8 cellular contexts compared by ENCODE assay signal in genomic region chr1:205228052-205228451, GRCh38. TPM values are rescaled to one million over a fixed set of nuclear protein-coding genes. Genes with fewer than 3 reads are reported as not detected.
DNase-seq lines count a peak whose midpoint lies in the region; ATAC-seq, FAIRE-seq and TF ChIP-seq lines count a peak whose summit lies in the region.

No MANE protein-coding gene starts in this region.

- H2AFZ ChIP-seq in K562 (ENCODE audit: low read depth, low read length): peak overlapping the region; percentile 75

- WGBS in K562 (ENCODE audit: insufficient coverage, low coverage, missing lambda C conversion rate): 0% methylated on average over 9 of the region's 30 CpGs

- H4K20me1 ChIP-seq in K562 (replicated peaks; ENCODE audit: control insufficient read depth, insufficient read depth, low read length): no peaks in the 10 kb centered on the region; the same call in 1 of the 2 replicates

- peak; percentile 44 for DNase-seq in DMS53 treated with DMSO at 0.1 percent for 48 hours (lab: John Stamatoyannopoulos, UW; ENCODE audit: unreplicated experiment)
- DNase-seq in K562 (ENCODE audit: extremely low read depth in 1 of 4, low spot score in 3 of 4): no peak
- DNase-seq in memory B cell (ENCODE audit: low spot score in 2 of 2): no peak
- DNase-seq in uterus: no peak
- no peak for DNase-seq in NCI-H446 (lab: John Stamatoyannopoulos, UW)

- H3K9me3 ChIP-seq in K562 (replicated peaks; ENCODE audit: control insufficient read depth, insufficient read depth, low read depth, low read length) (no peaks in the 10 kb centered on the region), uterus (no peaks in the 10 kb centered on the region)

- H3K4me1 Mint-ChIP-seq in memory B cell: peaks cover 26% of the 10 kb centered on the region

- no peaks in the 10 kb centered on the region for H3K36me3 Mint-ChIP-seq in memory B cell

- H3K4me3 ChIP-seq in K562 (peak overlapping the region; percentile 38), uterus (peak overlapping the region; percentile 30 to 50)

- H3K27ac ChIP-seq in K562 (ENCODE audit: extremely low read depth, low read depth, low read length) (no peak overlapping the region), uterus (peak overlapping the region; percentile 60 to 75)

- no peak for TF ChIP-seq CTCF in K562 (IDR thresholded peaks at IDR 0.05 in 2 of 3, conservative IDR thresholded peaks at IDR 0.05 in 1 of 3; ENCODE audit: insufficient read depth in 2 of 3, low read depth in 1 of 3, low read length in 3 of 3)
- TF ChIP-seq CTCF in uterus (IDR thresholded peaks at IDR 0.05): no peak

- TF ChIP-seq POLR2A in K562 (conservative IDR thresholded peaks at IDR 0.05): no peak
- peak in 1 of 2 donors; percentile 1 for TF ChIP-seq POLR2A in uterus (IDR thresholded peaks at IDR 0.05)

- H3K9ac ChIP-seq in K562 (ENCODE audit: insufficient read depth in 1 of 2, low read depth in 2 of 2, low read length in 2 of 2): peak overlapping the region in 1 of 2 experiments; percentile 85; a peak in 2 of 4 replicates

- POLR2A ChIA-PET in K562 (lab: Yijun Ruan, JAX): interaction anchor here (0.6 to 3.0 kb wide), 10 partner anchors 9 to 83 kb away, joined by 3 to 19 read pairs (median 3); no protein-coding TSS in a partner anchor

- H3K4me1 ChIP-seq in K562 (replicated peaks in 1 of 2; ENCODE audit: control insufficient read depth in 2 of 2, insufficient read depth in 2 of 2, low read length in 2 of 2) (peaks cover 27 to 29% of the 10 kb centered on the region in 2 experiments), uterus (peaks cover 0 to 5% of the 10 kb centered on the region in 2 donors)

- H3K9me1 ChIP-seq in K562 (ENCODE audit: control insufficient read depth, insufficient read depth, low read length): no peaks in the 10 kb centered on the region

- peak overlapping the region; percentile 96 for H3K4me3 Mint-ChIP-seq in memory B cell

- CTCF ChIA-PET in K562 (lab: Yijun Ruan, JAX; ENCODE audit: low intra/inter-chr PET ratio): interaction anchor here (1.1 kb wide), 1 partner anchor 28 kb away, joined by 3 read pairs; no protein-coding TSS in a partner anchor

- in situ Hi-C loops in K562 (cut with MboI): no loop called here

- intact Hi-C loops in K562 (cut with micrococcal nuclease) (no loop called here), uterus (cut with DNase I; ENCODE audit: low total_unique reads) (no loop called here)

- no peak for TF ChIP-seq RAD21 in K562 (CRISPR knock-in tag; conservative IDR thresholded peaks at IDR 0.05 in 1 of 2, IDR thresholded peaks at IDR 0.05 in 1 of 2)

- TF ChIP-seq EP300 in K562 (IDR thresholded peaks at IDR 0.05; ENCODE audit: low read length): no peak

- no peaks in the 10 kb centered on the region for H3K9me3 Mint-ChIP-seq in memory B cell

- no peaks in the 10 kb centered on the region for H3K79me2 ChIP-seq in K562 (ENCODE audit: control insufficient read depth, insufficient read depth, low read length)

- BruUV-seq in K562 (replicated peaks; lab: Mats Ljungman, UMichigan): no TSS peak

- FAIRE-seq in K562 (lab: Jason Lieb, UNC): no peak

- no peak overlapping the region for H3K27ac Mint-ChIP-seq in memory B cell

- H3K27me3 ChIP-seq in K562 (ENCODE audit: control insufficient read depth in 2 of 2, insufficient read depth in 2 of 2, low read length in 2 of 2): peaks cover 3 to 13% of the 10 kb centered on the region in 2 experiments; a peak in 4 of 5 replicates
- no peaks in the 10 kb centered on the region for H3K27me3 ChIP-seq in uterus

- peaks cover 7% of the 10 kb centered on the region for H3K27me3 Mint-ChIP-seq in memory B cell

- peak; percentile 19 for ATAC-seq in HG03097 (IDR thresholded peaks at IDR 0.05; ENCODE audit: low FRiP score, unreplicated experiment)
- ATAC-seq in K562: peak; percentile 2
- ATAC-seq in memory B cell (ENCODE audit: low read depth): peak; percentile 5
- no peak for ATAC-seq in HG03469 (IDR thresholded peaks at IDR 0.05; ENCODE audit: unreplicated experiment)
- ATAC-seq in GM18861 (IDR thresholded peaks at IDR 0.05; ENCODE audit: unreplicated experiment): no peak

- peak overlapping the region; percentile 76 for H3K4me2 ChIP-seq in K562 (ENCODE audit: insufficient read depth, low read length)

- H3K36me3 ChIP-seq in K562 (ENCODE audit: control insufficient read depth, insufficient read depth, low read length) (no peaks in the 10 kb centered on the region), uterus (no peaks in the 10 kb centered on the region)

TF ChIP-seq in K562, 482 proteins besides CTCF, POLR2A, EP300 and RAD21 (continues in another document):
- no peak for TF ChIP-seq ZNF263 (CRISPR knock-in tag; IDR thresholded peaks at IDR 0.05; ENCODE audit: borderline replicate concordance)
- TF ChIP-seq GABPA (tag; conservative IDR thresholded peaks at IDR 0.05; ENCODE audit: low read depth): peak; percentile 24; the same call in 1 of the 2 replicates
- no peak for TF ChIP-seq ZKSCAN3 (CRISPR knock-in tag; IDR thresholded peaks at IDR 0.05)
- no peak for TF ChIP-seq SNIP1 (IDR thresholded peaks at IDR 0.05; ENCODE audit: low read depth)
- TF ChIP-seq VEZF1 (CRISPR knock-in tag; IDR thresholded peaks at IDR 0.05): peak; percentile 58
- TF ChIP-seq NFE2 (IDR thresholded peaks at IDR 0.05; ENCODE audit: low read depth): no peak
- no peak for TF ChIP-seq TCF3 (CRISPR knock-in tag; IDR thresholded peaks at IDR 0.05)

RNA-seq across cellular contexts. Expression of gene TMCC2, which starts 0.3 kb away (rescaled TPM):
- 0.44 and 1.0 TPM in 2 replicates for total RNA-seq in K562 (2011; cell fraction: chromatin; rRNA removed; ENCODE audit: low replicate concordance)
- 0.66 and 1.0 TPM in 2 replicates for total RNA-seq in K562 (2011; cell fraction: nucleolus; rRNA removed)
- total RNA-seq in K562 (2011; cell fraction: nucleoplasm; rRNA removed): 0.51 and 1.1 TPM in 2 replicates
- total RNA-seq in K562 (2014; rRNA removed): 1.5 and 1.6 TPM in 2 replicates
- total RNA-seq in K562 (2014; rRNA removed; fragmentation: Illumina TruSeq; extraction: Trizol): 0.48 and 0.62 TPM in 2 replicates
- 0.94 and 0.98 TPM in 2 replicates for total RNA-seq in K562 (2015; rRNA removed; fragmentation: Illumina TruSeq; extraction: Trizol)
- 1.8 TPM in 2 replicates for total RNA-seq in K562 (2021)
- polyA plus RNA-seq in K562 (2011; rRNA removed): 0.60 and 1.3 TPM in 2 replicates
- polyA plus RNA-seq in K562 (2011; cell fraction: cytosol; rRNA removed): 1.6 and 1.7 TPM in 2 replicates
- 1.6 and 1.9 TPM in 2 replicates for polyA plus RNA-seq in K562 (2011; cell fraction: nucleus; rRNA removed)
- polyA plus RNA-seq in K562 (2012): 2.0 and 6.3 TPM in 2 replicates
- 1.2 and 1.3 TPM in 2 replicates for polyA plus RNA-seq in K562 (2014; fragmentation: Illumina TruSeq; extraction: Trizol)
- under 1 TPM; 0.06 to 0.10 TPM for polyA plus RNA-seq in K562 (2014; fragmentation: Nextera tagmentation; extraction: Ambion mirVana)
- 1.2 and 2.0 TPM in 2 replicates for polyA plus RNA-seq in K562 (2014; rRNA removed)
- polyA minus RNA-seq in K562 (2011; rRNA and poly(A)+ RNA removed): 0.74 and 1.3 TPM in 2 replicates
- polyA minus RNA-seq in K562 (2011; cell fraction: cytosol; rRNA and poly(A)+ RNA removed): 0.76 and 2.9 TPM in 2 replicates
- polyA minus RNA-seq in K562 (2011; cell fraction: nucleus; rRNA and poly(A)+ RNA removed): 0.54 and 1.6 TPM in 2 replicates
- total RNA-seq in uterus: 1 to 10 TPM; 2.4 to 6.1 (median 5.3) TPM

RNA-seq across cellular contexts. Expression of gene DSTYK, which starts 16.6 kb away (rescaled TPM):
- total RNA-seq in K562 (2011; cell fraction: chromatin; rRNA removed; ENCODE audit: low replicate concordance): 12.5 and 15.3 TPM in 2 replicates
- total RNA-seq in K562 (2011; cell fraction: nucleolus; rRNA removed): 6.3 and 7.2 TPM in 2 replicates
- total RNA-seq in K562 (2011; cell fraction: nucleoplasm; rRNA removed): 11.8 and 16.3 TPM in 2 replicates
- 4.2 and 5.5 TPM in 2 replicates for total RNA-seq in K562 (2014; rRNA removed)
- 7.0 TPM in 2 replicates for total RNA-seq in K562 (2014; rRNA removed; fragmentation: Illumina TruSeq; extraction: Trizol)
- total RNA-seq in K562 (2015; rRNA removed; fragmentation: Illumina TruSeq; extraction: Trizol): 6.6 and 7.1 TPM in 2 replicates
- 6.2 and 7.3 TPM in 2 replicates for total RNA-seq in K562 (2021)
- polyA plus RNA-seq in K562 (2011; rRNA removed): 6.3 and 7.0 TPM in 2 replicates
- polyA plus RNA-seq in K562 (2011; cell fraction: cytosol; rRNA removed): 2.3 and 4.7 TPM in 2 replicates
- 2.9 and 3.0 TPM in 2 replicates for polyA plus RNA-seq in K562 (2011; cell fraction: nucleus; rRNA removed)
- 5.6 and 8.7 TPM in 2 replicates for polyA plus RNA-seq in K562 (2012)
- 6.3 and 6.9 TPM in 2 replicates for polyA plus RNA-seq in K562 (2014; fragmentation: Illumina TruSeq; extraction: Trizol)
- 1 to 10 TPM; 4.6 to 5.0 TPM for polyA plus RNA-seq in K562 (2014; fragmentation: Nextera tagmentation; extraction: Ambion mirVana)
- 4.8 and 5.4 TPM in 2 replicates for polyA plus RNA-seq in K562 (2014; rRNA removed)
- polyA minus RNA-seq in K562 (2011; rRNA and poly(A)+ RNA removed): 11.5 and 13.9 TPM in 2 replicates
- polyA minus RNA-seq in K562 (2011; cell fraction: cytosol; rRNA and poly(A)+ RNA removed): 4.2 and 4.4 TPM in 2 replicates
- polyA minus RNA-seq in K562 (2011; cell fraction: nucleus; rRNA and poly(A)+ RNA removed): 4.6 and 8.2 TPM in 2 replicates
- total RNA-seq in uterus: 10 to 100 TPM in 2 of 4 donors, 1 to 10 TPM in 2; 7.9 to 26.9 (median 14.4) TPM

Comparison
In these comparisons a context has a peak if more than half of its experiments do, and no peak if none do; other contexts are left out.
1. ATAC-seq: peak in HG03097 (single experiment), K562 (single experiment) and memory B cell (single experiment); none in HG03469 (single experiment) and GM18861 (single experiment).